Comparison of ENCODE assay signal across 2 cellular contexts in the genomic region with DNA sequence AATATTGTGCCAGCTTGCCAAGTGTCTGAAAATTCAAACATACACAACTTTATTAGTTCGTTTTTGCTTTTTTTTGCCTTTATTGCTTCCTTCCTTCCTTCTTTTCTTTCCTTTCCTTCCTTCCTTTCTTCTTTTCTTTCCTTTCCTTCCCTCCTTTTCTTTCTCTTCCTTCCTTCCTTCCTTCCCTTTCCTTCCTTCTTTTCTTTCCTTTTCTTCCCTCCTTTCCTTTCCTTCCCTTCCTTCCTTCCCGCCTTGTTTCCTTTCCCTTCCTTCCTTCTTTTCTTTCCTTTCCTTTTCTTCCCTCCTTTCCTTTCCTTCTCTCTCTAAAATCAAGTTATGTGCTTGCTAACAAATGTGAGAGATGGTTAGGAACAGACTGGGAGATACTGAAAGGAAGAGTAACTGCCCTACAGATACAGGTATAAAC.
TF ChIP-seq lines count a peak whose summit lies in the region.

No MANE protein-coding gene starts in this region.

TF ChIP-seq in IMR-90, 13 proteins besides CTCF, POLR2A, EP300 and RAD21 (continued from another document):
- no peak for TF ChIP-seq CEBPB (IDR thresholded peaks at IDR 0.05; ENCODE audit: low read depth, low read length)
- TF ChIP-seq NFE2L2 (IDR thresholded peaks at IDR 0.05; ENCODE audit: low read depth, low read length), result no peak
- no peak for TF ChIP-seq FOS (IDR thresholded peaks at IDR 0.05; ENCODE audit: low read depth, low read length)
- no peak for TF ChIP-seq CHD1 (IDR thresholded peaks at IDR 0.05; ENCODE audit: low read depth, low read length)
- TF ChIP-seq SMC3 (IDR thresholded peaks at IDR 0.05; ENCODE audit: low read depth, low read length), result no peak
- TF ChIP-seq, protein P1, sequence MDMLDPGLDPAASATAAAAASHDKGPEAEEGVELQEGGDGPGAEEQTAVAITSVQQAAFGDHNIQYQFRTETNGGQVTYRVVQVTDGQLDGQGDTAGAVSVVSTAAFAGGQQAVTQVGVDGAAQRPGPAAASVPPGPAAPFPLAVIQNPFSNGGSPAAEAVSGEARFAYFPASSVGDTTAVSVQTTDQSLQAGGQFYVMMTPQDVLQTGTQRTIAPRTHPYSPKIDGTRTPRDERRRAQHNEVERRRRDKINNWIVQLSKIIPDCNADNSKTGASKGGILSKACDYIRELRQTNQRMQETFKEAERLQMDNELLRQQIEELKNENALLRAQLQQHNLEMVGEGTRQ (IDR thresholded peaks at IDR 0.05; ENCODE audit: low read depth, low read length), result no peak
- TF ChIP-seq, protein P2, sequence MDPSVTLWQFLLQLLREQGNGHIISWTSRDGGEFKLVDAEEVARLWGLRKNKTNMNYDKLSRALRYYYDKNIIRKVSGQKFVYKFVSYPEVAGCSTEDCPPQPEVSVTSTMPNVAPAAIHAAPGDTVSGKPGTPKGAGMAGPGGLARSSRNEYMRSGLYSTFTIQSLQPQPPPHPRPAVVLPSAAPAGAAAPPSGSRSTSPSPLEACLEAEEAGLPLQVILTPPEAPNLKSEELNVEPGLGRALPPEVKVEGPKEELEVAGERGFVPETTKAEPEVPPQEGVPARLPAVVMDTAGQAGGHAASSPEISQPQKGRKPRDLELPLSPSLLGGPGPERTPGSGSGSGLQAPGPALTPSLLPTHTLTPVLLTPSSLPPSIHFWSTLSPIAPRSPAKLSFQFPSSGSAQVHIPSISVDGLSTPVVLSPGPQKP (IDR thresholded peaks at IDR 0.05; ENCODE audit: borderline replicate concordance, low read depth, low read length), result no peak
- TF ChIP-seq BHLHE40 (IDR thresholded peaks at IDR 0.05; ENCODE audit: low read depth, low read length), result no peak

TF ChIP-seq in WTC11, 78 proteins besides CTCF, POLR2A, EP300 and RAD21:
- TF ChIP-seq, protein P3, sequence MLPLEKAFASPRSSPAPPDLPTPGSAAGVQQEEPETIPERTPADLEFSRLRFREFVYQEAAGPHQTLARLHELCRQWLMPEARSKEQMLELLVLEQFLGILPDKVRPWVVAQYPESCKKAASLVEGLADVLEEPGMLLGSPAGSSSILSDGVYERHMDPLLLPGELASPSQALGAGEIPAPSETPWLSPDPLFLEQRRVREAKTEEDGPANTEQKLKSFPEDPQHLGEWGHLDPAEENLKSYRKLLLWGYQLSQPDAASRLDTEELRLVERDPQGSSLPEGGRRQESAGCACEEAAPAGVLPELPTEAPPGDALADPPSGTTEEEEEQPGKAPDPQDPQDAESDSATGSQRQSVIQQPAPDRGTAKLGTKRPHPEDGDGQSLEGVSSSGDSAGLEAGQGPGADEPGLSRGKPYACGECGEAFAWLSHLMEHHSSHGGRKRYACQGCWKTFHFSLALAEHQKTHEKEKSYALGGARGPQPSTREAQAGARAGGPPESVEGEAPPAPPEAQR (CRISPR knock-in tag; IDR thresholded peaks at IDR 0.05), result no peak
- TF ChIP-seq, protein P4, sequence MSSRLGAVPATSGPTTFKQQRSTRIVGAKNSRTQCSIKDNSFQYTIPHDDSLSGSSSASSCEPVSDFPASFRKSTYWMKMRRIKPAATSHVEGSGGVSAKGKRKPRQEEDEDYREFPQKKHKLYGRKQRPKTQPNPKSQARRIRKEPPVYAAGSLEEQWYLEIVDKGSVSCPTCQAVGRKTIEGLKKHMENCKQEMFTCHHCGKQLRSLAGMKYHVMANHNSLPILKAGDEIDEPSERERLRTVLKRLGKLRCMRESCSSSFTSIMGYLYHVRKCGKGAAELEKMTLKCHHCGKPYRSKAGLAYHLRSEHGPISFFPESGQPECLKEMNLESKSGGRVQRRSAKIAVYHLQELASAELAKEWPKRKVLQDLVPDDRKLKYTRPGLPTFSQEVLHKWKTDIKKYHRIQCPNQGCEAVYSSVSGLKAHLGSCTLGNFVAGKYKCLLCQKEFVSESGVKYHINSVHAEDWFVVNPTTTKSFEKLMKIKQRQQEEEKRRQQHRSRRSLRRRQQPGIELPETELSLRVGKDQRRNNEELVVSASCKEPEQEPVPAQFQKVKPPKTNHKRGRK (CRISPR knock-in tag; IDR thresholded peaks at IDR 0.05; ENCODE audit: borderline replicate concordance), result peak; percentile 60; the same call in 1 of the 2 replicates
- TF ChIP-seq NFE2L1 (CRISPR knock-in tag; IDR thresholded peaks at IDR 0.05), result no peak
- no peak for TF ChIP-seq NR2C2 (CRISPR knock-in tag; IDR thresholded peaks at IDR 0.05)
- no peak for TF ChIP-seq ELF4 (CRISPR knock-in tag; IDR thresholded peaks at IDR 0.05; ENCODE audit: low read depth)
- TF ChIP-seq GRHL2 (CRISPR knock-in tag; IDR thresholded peaks at IDR 0.05; ENCODE audit: insufficient replicate concordance, severe bottlenecking), result no peak
- TF ChIP-seq EMX1 (CRISPR knock-in tag; IDR thresholded peaks at IDR 0.05), result no peak
